Comparison of ENCODE assay signal across 1 cellular context in the genomic region with DNA sequence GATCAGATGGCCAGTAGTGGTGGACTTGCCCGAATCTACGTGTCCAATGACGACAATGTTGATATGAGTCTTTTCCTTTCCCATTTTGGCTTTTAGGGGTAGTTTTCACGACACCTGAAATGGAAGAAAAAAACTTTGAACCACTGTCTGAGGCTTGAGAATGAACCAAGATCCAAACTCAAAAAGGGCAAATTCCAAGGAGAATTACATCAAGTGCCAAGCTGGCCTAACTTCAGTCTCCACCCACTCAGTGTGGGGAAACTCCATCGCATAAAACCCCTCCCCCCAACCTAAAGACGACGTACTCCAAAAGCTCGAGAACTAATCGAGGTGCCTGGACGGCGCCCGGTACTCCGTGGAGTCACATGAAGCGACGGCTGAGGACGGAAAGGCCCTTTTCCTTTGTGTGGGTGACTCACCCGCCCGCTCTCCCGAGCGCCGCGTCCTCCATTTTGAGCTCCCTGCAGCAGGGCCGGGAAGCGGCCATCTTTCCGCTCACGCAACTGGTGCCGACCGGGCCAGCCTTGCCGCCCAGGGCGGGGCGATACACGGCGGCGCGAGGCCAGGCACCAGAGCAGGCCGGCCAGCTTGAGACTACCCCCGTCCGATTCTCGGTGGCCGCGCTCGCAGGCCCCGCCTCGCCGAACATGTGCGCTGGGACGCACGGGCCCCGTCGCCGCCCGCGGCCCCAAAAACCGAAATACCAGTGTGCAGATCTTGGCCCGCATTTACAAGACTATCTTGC.
TF ChIP-seq lines count a peak whose summit lies in the region.

No MANE protein-coding gene starts in this region.

TF ChIP-seq in HepG2, 621 proteins besides CTCF, POLR2A, EP300 and RAD21 (continued from another document and continues in another):
- TF ChIP-seq, protein P1, sequence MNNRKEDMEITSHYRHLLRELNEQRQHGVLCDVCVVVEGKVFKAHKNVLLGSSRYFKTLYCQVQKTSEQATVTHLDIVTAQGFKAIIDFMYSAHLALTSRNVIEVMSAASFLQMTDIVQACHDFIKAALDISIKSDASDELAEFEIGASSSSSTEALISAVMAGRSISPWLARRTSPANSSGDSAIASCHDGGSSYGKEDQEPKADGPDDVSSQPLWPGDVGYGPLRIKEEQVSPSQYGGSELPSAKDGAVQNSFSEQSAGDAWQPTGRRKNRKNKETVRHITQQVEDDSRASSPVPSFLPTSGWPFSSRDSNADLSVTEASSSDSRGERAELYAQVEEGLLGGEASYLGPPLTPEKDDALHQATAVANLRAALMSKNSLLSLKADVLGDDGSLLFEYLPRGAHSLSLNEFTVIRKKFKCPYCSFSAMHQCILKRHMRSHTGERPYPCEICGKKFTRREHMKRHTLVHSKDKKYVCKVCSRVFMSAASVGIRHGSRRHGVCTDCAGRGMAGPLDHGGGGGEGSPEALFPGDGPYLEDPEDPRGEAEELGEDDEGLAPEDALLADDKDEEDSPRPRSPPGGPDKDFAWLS (CRISPR knock-in tag; IDR thresholded peaks at IDR 0.05; ENCODE audit: borderline replicate concordance), result no peak
- no peak; the same call in 1 of the 2 replicates for TF ChIP-seq NFKBIZ (CRISPR knock-in tag; IDR thresholded peaks at IDR 0.05)
- TF ChIP-seq ZNF883 (CRISPR knock-in tag; IDR thresholded peaks at IDR 0.05; ENCODE audit: not compliant biosample characterization), result peak; percentile 11
- TF ChIP-seq SRSF9 (IDR thresholded peaks at IDR 0.05; ENCODE audit: borderline replicate concordance, insufficient read depth, low read depth, low read length, poor library complexity, severe bottlenecking), result no peak
- no peak for TF ChIP-seq ZBTB42 (CRISPR knock-in tag; IDR thresholded peaks at IDR 0.05)
- TF ChIP-seq ZNF326 (CRISPR knock-in tag; IDR thresholded peaks at IDR 0.05; ENCODE audit: borderline replicate concordance), result no peak
- no peak for TF ChIP-seq SMARCE1 (IDR thresholded peaks at IDR 0.05; ENCODE audit: borderline replicate concordance)
- TF ChIP-seq, protein P2, sequence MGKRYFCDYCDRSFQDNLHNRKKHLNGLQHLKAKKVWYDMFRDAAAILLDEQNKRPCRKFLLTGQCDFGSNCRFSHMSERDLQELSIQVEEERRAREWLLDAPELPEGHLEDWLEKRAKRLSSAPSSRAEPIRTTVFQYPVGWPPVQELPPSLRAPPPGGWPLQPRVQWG (CRISPR knock-in tag; IDR thresholded peaks at IDR 0.05; ENCODE audit: borderline replicate concordance, low read depth), result peak; percentile 84; the same call in 1 of the 2 replicates
- TF ChIP-seq KLF15 (CRISPR knock-in tag; IDR thresholded peaks at IDR 0.05; ENCODE audit: borderline replicate concordance), result no peak
- no peak; the same call in 1 of the 2 replicates for TF ChIP-seq TEAD2 (CRISPR knock-in tag; IDR thresholded peaks at IDR 0.05)
- no peak for TF ChIP-seq PTBP1 (IDR thresholded peaks at IDR 0.05; ENCODE audit: low read depth, low read length, poor library complexity, severe bottlenecking)
- TF ChIP-seq HNF4A (CRISPR knock-in tag; IDR thresholded peaks at IDR 0.05), result no peak
- no peak; the same call in 1 of the 2 replicates for TF ChIP-seq KAT8 (CRISPR knock-in tag; IDR thresholded peaks at IDR 0.05)
- TF ChIP-seq ZNF382 (CRISPR knock-in tag; IDR thresholded peaks at IDR 0.05; ENCODE audit: borderline replicate concordance), result no peak
- no peak for TF ChIP-seq NFATC3 (CRISPR knock-in tag; IDR thresholded peaks at IDR 0.05)
- no peak for TF ChIP-seq ZKSCAN8 (CRISPR knock-in tag; IDR thresholded peaks at IDR 0.05; ENCODE audit: borderline replicate concordance)
- TF ChIP-seq ZNF160 (CRISPR knock-in tag; IDR thresholded peaks at IDR 0.05), result peak; percentile 0; the same call in 1 of the 2 replicates
- TF ChIP-seq, protein P3, sequence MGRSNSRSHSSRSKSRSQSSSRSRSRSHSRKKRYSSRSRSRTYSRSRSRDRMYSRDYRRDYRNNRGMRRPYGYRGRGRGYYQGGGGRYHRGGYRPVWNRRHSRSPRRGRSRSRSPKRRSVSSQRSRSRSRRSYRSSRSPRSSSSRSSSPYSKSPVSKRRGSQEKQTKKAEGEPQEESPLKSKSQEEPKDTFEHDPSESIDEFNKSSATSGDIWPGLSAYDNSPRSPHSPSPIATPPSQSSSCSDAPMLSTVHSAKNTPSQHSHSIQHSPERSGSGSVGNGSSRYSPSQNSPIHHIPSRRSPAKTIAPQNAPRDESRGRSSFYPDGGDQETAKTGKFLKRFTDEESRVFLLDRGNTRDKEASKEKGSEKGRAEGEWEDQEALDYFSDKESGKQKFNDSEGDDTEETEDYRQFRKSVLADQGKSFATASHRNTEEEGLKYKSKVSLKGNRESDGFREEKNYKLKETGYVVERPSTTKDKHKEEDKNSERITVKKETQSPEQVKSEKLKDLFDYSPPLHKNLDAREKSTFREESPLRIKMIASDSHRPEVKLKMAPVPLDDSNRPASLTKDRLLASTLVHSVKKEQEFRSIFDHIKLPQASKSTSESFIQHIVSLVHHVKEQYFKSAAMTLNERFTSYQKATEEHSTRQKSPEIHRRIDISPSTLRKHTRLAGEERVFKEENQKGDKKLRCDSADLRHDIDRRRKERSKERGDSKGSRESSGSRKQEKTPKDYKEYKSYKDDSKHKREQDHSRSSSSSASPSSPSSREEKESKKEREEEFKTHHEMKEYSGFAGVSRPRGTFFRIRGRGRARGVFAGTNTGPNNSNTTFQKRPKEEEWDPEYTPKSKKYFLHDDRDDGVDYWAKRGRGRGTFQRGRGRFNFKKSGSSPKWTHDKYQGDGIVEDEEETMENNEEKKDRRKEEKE (IDR thresholded peaks at IDR 0.05), result no peak
- no peak for TF ChIP-seq HCFC1 (IDR thresholded peaks at IDR 0.05; ENCODE audit: low read depth, low read length)
- TF ChIP-seq, protein P4, sequence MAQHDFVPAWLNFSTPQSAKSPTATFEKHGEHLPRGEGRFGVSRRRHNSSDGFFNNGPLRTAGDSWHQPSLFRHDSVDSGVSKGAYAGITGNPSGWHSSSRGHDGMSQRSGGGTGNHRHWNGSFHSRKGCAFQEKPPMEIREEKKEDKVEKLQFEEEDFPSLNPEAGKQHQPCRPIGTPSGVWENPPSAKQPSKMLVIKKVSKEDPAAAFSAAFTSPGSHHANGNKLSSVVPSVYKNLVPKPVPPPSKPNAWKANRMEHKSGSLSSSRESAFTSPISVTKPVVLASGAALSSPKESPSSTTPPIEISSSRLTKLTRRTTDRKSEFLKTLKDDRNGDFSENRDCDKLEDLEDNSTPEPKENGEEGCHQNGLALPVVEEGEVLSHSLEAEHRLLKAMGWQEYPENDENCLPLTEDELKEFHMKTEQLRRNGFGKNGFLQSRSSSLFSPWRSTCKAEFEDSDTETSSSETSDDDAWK (CRISPR knock-in tag; IDR thresholded peaks at IDR 0.05), result no peak
- TF ChIP-seq, protein P5, sequence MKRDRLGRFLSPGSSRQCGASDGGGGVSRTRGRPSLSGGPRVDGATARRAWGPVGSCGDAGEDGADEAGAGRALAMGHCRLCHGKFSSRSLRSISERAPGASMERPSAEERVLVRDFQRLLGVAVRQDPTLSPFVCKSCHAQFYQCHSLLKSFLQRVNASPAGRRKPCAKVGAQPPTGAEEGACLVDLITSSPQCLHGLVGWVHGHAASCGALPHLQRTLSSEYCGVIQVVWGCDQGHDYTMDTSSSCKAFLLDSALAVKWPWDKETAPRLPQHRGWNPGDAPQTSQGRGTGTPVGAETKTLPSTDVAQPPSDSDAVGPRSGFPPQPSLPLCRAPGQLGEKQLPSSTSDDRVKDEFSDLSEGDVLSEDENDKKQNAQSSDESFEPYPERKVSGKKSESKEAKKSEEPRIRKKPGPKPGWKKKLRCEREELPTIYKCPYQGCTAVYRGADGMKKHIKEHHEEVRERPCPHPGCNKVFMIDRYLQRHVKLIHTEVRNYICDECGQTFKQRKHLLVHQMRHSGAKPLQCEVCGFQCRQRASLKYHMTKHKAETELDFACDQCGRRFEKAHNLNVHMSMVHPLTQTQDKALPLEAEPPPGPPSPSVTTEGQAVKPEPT (CRISPR knock-in tag; IDR thresholded peaks at IDR 0.05; ENCODE audit: low read depth), result 0 out of 2 replicates have a peak, but pooled peaks have one; percentile 24
- TF ChIP-seq ZNF337 (CRISPR knock-in tag; IDR thresholded peaks at IDR 0.05; ENCODE audit: borderline replicate concordance, low read depth), result no peak
- no peak for TF ChIP-seq MXD4 (CRISPR knock-in tag; IDR thresholded peaks at IDR 0.05)
- TF ChIP-seq, protein P6, sequence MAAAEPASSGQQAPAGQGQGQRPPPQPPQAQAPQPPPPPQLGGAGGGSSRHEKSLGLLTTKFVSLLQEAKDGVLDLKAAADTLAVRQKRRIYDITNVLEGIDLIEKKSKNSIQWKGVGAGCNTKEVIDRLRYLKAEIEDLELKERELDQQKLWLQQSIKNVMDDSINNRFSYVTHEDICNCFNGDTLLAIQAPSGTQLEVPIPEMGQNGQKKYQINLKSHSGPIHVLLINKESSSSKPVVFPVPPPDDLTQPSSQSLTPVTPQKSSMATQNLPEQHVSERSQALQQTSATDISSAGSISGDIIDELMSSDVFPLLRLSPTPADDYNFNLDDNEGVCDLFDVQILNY (CRISPR knock-in tag; conservative IDR thresholded peaks at IDR 0.05), result no peak
- TF ChIP-seq, protein P7, sequence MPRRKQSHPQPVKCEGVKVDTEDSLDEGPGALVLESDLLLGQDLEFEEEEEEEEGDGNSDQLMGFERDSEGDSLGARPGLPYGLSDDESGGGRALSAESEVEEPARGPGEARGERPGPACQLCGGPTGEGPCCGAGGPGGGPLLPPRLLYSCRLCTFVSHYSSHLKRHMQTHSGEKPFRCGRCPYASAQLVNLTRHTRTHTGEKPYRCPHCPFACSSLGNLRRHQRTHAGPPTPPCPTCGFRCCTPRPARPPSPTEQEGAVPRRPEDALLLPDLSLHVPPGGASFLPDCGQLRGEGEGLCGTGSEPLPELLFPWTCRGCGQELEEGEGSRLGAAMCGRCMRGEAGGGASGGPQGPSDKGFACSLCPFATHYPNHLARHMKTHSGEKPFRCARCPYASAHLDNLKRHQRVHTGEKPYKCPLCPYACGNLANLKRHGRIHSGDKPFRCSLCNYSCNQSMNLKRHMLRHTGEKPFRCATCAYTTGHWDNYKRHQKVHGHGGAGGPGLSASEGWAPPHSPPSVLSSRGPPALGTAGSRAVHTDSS (CRISPR knock-in tag; conservative IDR thresholded peaks at IDR 0.05), result no peak
- TF ChIP-seq, protein P8, sequence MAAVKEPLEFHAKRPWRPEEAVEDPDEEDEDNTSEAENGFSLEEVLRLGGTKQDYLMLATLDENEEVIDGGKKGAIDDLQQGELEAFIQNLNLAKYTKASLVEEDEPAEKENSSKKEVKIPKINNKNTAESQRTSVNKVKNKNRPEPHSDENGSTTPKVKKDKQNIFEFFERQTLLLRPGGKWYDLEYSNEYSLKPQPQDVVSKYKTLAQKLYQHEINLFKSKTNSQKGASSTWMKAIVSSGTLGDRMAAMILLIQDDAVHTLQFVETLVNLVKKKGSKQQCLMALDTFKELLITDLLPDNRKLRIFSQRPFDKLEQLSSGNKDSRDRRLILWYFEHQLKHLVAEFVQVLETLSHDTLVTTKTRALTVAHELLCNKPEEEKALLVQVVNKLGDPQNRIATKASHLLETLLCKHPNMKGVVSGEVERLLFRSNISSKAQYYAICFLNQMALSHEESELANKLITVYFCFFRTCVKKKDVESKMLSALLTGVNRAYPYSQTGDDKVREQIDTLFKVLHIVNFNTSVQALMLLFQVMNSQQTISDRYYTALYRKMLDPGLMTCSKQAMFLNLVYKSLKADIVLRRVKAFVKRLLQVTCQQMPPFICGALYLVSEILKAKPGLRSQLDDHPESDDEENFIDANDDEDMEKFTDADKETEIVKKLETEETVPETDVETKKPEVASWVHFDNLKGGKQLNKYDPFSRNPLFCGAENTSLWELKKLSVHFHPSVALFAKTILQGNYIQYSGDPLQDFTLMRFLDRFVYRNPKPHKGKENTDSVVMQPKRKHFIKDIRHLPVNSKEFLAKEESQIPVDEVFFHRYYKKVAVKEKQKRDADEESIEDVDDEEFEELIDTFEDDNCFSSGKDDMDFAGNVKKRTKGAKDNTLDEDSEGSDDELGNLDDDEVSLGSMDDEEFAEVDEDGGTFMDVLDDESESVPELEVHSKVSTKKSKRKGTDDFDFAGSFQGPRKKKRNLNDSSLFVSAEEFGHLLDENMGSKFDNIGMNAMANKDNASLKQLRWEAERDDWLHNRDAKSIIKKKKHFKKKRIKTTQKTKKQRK (IDR thresholded peaks at IDR 0.05; ENCODE audit: low read length), result no peak
- no peak; the same call in 1 of the 2 replicates for TF ChIP-seq EED (CRISPR knock-in tag; IDR thresholded peaks at IDR 0.05)
- no peak for TF ChIP-seq CREB1 (IDR thresholded peaks at IDR 0.05)
- TF ChIP-seq CREB1 (CRISPR knock-in tag; IDR thresholded peaks at IDR 0.05), result no peak
- TF ChIP-seq NFKB2 (CRISPR knock-in tag; IDR thresholded peaks at IDR 0.05; ENCODE audit: borderline replicate concordance), result no peak
- no peak for TF ChIP-seq DPF2 (CRISPR knock-in tag; IDR thresholded peaks at IDR 0.05; ENCODE audit: borderline replicate concordance, low read depth)
- peak; percentile 70 for TF ChIP-seq FOSL2 (CRISPR knock-in tag; IDR thresholded peaks at IDR 0.05)
- TF ChIP-seq ARNT2 (CRISPR knock-in tag; IDR thresholded peaks at IDR 0.05; ENCODE audit: low read depth), result no peak; the same call in 1 of the 2 replicates
- TF ChIP-seq ZEB1 (IDR thresholded peaks at IDR 0.05; ENCODE audit: insufficient replicate concordance, low read depth), result no peak
- TF ChIP-seq POLR2G (IDR thresholded peaks at IDR 0.05; ENCODE audit: low read depth, low read length), result no peak; the same call in 1 of the 2 replicates
- no peak for TF ChIP-seq GLI4 (CRISPR knock-in tag; IDR thresholded peaks at IDR 0.05; ENCODE audit: borderline replicate concordance)
- TF ChIP-seq REPIN1 (CRISPR knock-in tag; IDR thresholded peaks at IDR 0.05; ENCODE audit: borderline replicate concordance, low read depth), result no peak
- no peak for TF ChIP-seq IRF2 (CRISPR knock-in tag; IDR thresholded peaks at IDR 0.05)
- TF ChIP-seq, protein P9, sequence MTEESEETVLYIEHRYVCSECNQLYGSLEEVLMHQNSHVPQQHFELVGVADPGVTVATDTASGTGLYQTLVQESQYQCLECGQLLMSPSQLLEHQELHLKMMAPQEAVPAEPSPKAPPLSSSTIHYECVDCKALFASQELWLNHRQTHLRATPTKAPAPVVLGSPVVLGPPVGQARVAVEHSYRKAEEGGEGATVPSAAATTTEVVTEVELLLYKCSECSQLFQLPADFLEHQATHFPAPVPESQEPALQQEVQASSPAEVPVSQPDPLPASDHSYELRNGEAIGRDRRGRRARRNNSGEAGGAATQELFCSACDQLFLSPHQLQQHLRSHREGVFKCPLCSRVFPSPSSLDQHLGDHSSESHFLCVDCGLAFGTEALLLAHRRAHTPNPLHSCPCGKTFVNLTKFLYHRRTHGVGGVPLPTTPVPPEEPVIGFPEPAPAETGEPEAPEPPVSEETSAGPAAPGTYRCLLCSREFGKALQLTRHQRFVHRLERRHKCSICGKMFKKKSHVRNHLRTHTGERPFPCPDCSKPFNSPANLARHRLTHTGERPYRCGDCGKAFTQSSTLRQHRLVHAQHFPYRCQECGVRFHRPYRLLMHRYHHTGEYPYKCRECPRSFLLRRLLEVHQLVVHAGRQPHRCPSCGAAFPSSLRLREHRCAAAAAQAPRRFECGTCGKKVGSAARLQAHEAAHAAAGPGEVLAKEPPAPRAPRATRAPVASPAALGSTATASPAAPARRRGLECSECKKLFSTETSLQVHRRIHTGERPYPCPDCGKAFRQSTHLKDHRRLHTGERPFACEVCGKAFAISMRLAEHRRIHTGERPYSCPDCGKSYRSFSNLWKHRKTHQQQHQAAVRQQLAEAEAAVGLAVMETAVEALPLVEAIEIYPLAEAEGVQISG (CRISPR knock-in tag; IDR thresholded peaks at IDR 0.05), result no peak; the same call in 1 of the 2 replicates
